In genomic region chr12:90074086-90074485, GRCh38 we compare ENCODE assay signal across 27 cellular contexts.
DNase-seq lines count a peak whose midpoint lies in the region; ATAC-seq and TF ChIP-seq lines count a peak whose summit lies in the region.
"Had no signal": no experiment of that assay in that cellular context is flagged by ENCODE, and none has a peak within 500 bp of the region (broad histone marks: within the 10 kb centered on the region; RNA-seq: fewer than 3 reads in every experiment).

No MANE protein-coding gene starts in this region.

- no peak for TF ChIP-seq POLR2A in erythroblast (IDR thresholded peaks at IDR 0.05; ENCODE audit: low read length)

- ATAC-seq in GM18498 (IDR thresholded peaks at IDR 0.05; ENCODE audit: unreplicated experiment), result peak; percentile 74
- peak; percentile 68 for ATAC-seq in GM21390 (IDR thresholded peaks at IDR 0.05; ENCODE audit: unreplicated experiment)
- ATAC-seq in HG02678 (IDR thresholded peaks at IDR 0.05; ENCODE audit: unreplicated experiment), result peak; percentile 76
- peak; percentile 77 for ATAC-seq in HG03432 (IDR thresholded peaks at IDR 0.05; ENCODE audit: unreplicated experiment)
- no peak for ATAC-seq in Right ventricle myocardium inferior
- ATAC-seq: heart right ventricle, left cardiac atrium, T-helper 17 cell, upper lobe of right lung had no signal

- no peak for TF ChIP-seq CTCF in progenitor cell of endocrine pancreas (IDR thresholded peaks at IDR 0.05; ENCODE audit: unreplicated experiment)

- H3K4me3 Mint-ChIP-seq in progenitor cell of endocrine pancreas (ENCODE audit: low read depth), result no peak overlapping the region
- H3K4me3 Mint-ChIP-seq: CD8-positive, alpha-beta memory T cell; T-helper 17 cell had no signal

- intact Hi-C loops in Right ventricle myocardium inferior (cut with DNase I), result no loop called here

- no peaks in the 10 kb centered on the region for H3K36me3 Mint-ChIP-seq in progenitor cell of endocrine pancreas (ENCODE audit: insufficient read depth)

- peaks cover 3% of the 10 kb centered on the region for H3K9me3 Mint-ChIP-seq in progenitor cell of endocrine pancreas (ENCODE audit: low read depth)

- no peak overlapping the region for H3K27ac Mint-ChIP-seq in progenitor cell of endocrine pancreas
- H3K27ac Mint-ChIP-seq: T-helper 17 cell had no signal

- H3K27me3 Mint-ChIP-seq in progenitor cell of endocrine pancreas, result peaks cover 8% of the 10 kb centered on the region
- H3K27me3 Mint-ChIP-seq: T-helper 17 cell had no signal

- no peaks in the 10 kb centered on the region for H3K4me1 Mint-ChIP-seq in progenitor cell of endocrine pancreas (ENCODE audit: low read depth)

- DNase-seq in Right ventricle myocardium inferior (ENCODE audit: missing footprints) (no peak), glomerular visceral epithelial cell (ENCODE audit: extremely low spot score) (no peak), progenitor cell of endocrine pancreas (ENCODE audit: low spot score, unreplicated experiment) (no peak), erythroblast (lab: John Stamatoyannopoulos, UW) (no peak)
- DNase-seq: activated CD4-positive, alpha-beta T cell treated with anti-CD3 and anti-CD28 coated beads for 4 hours; activated naive CD4-positive, alpha-beta T cell treated with Interleukin-2 at 50 U/mL for 16 hours; activated T-cell treated with anti-CD3 and anti-CD28 coated beads, Interleukin-2, amount 50 U/mL, for 48 hours; brain microvascular endothelial cell; CD8-positive, alpha-beta memory T cell; DMS153; effector CD4-positive, alpha-beta T cell; GF-D8; HCEC 1CT; heart right ventricle; left cardiac atrium; mesenchymal stem cell; NCI-H1092 treated with DMSO at 0.1 percent for 48 hours; NCI-H2029; NCI-H526 treated with DMSO at 0.1 percent for 48 hours; stimulated activated CD4-positive, alpha-beta T cell treated with anti-CD3 and anti-CD28 coated beads, Interleukin-1b, Interleukin-23, amount 100 ng/mL, for 48 hours; substantia nigra; T-helper 17 cell; upper lobe of right lung had no signal
